In the genomic region with DNA sequence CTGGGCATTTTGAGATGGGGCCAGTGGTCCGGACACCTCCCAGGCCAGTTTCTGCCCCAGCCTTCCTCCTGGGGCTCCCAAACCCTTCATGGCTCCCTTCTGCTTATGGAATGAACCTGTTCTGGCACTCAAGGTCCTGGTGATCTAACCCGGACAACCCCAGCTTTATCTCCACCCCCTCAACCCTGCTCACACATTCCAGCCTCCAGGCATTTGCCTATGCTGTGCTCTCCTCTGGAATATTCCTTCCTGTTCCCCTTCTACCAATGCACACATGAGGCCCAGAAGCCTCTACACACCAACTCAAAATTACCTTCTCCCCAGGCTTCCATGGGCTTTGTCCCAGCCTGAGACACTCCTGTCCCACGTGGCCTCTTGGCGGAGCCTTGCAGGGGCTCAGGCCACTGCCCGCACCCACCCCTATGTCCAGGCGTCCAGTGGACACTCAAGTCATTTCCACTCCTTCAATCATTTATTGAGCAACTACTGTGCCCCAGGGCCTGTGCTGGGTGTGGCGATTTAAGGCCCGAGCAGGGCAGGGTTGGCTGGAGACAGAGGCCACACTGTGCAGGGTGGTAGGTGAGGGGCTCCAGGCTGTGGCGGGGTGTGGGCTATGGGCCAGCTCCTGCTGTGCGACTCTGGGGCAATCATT, we compare ENCODE assay signal across 24 cellular contexts. TPM values are rescaled to one million over a fixed set of nuclear protein-coding genes. Genes with fewer than 3 reads are reported as not detected.
A peak's percentile ranks its signal among the peaks of the same experiment; 100 is the strongest.
DNase-seq lines count a peak whose midpoint lies in the region; ATAC-seq and TF ChIP-seq lines count a peak whose summit lies in the region.
"Had no signal": no experiment of that assay in that cellular context is flagged by ENCODE, and none has a peak within 500 bp of the region (broad histone marks: within the 10 kb centered on the region; RNA-seq: fewer than 3 reads in every experiment).

No MANE protein-coding gene starts in this region.

- peak overlapping the region; percentile 23 for H2AK5ac ChIP-seq in trophoblast cell (ENCODE audit: low read length)

- no peak for TF ChIP-seq CTCF in HEK293 (tag by site-specific recombination; IDR thresholded peaks at IDR 0.05)
- TF ChIP-seq CTCF in endodermal cell (conservative IDR thresholded peaks at IDR 0.05), result no peak
- TF ChIP-seq CTCF in hepatocyte (IDR thresholded peaks at IDR 0.05; ENCODE audit: poor library complexity), result no peak

- no peaks in the 10 kb centered on the region for H4K20me1 ChIP-seq in hepatocyte (ENCODE audit: insufficient read depth, poor library complexity, severe bottlenecking)

- peak overlapping the region; percentile 25 for H2BK5ac ChIP-seq in trophoblast cell (ENCODE audit: low read depth, low read length, poor library complexity)

- H3K79me2 ChIP-seq in ACC112 (ENCODE audit: control insufficient read depth, insufficient read depth, low read length, unreplicated experiment), result peaks cover 28% of the 10 kb centered on the region
- H3K79me2 ChIP-seq in trophoblast cell (ENCODE audit: control insufficient read depth, insufficient read depth, low read length, poor library complexity), result peaks cover 14% of the 10 kb centered on the region
- peaks cover 7% of the 10 kb centered on the region for H3K79me2 ChIP-seq in hepatocyte

- H3K4me1 ChIP-seq in ACC112 (ENCODE audit: control insufficient read depth, insufficient read depth, low read length, unreplicated experiment) (peaks cover 20% of the 10 kb centered on the region), HEK293 (ENCODE audit: control insufficient read depth, insufficient read depth, low read length) (no peaks in the 10 kb centered on the region), endodermal cell (ENCODE audit: control insufficient read depth, insufficient read depth, low read length) (peaks cover 7% of the 10 kb centered on the region), trophoblast cell (ENCODE audit: control insufficient read depth in 1 of 2, insufficient read depth in 2 of 2, low read length in 2 of 2) (peaks cover 35 to 40% of the 10 kb centered on the region in 2 experiments), hepatocyte (ENCODE audit: insufficient read depth) (peaks cover 9% of the 10 kb centered on the region)
- H3K4me1 ChIP-seq: Caco-2 had no signal

- CTCF ChIA-PET in HEK293 (lab: Yijun Ruan, JAX), result interaction anchor here (0.5 to 0.6 kb wide), 2 partner anchors 75 to 1215 kb away, joined by 3 to 4 read pairs; no protein-coding TSS in a partner anchor

- H3K4me2 ChIP-seq in trophoblast cell (ENCODE audit: low read length) (no peak overlapping the region), hepatocyte (no peak overlapping the region)

- H3K79me1 ChIP-seq in trophoblast cell (ENCODE audit: low read length), result peaks cover 21% of the 10 kb centered on the region

- no peak for ATAC-seq in HG02852 (IDR thresholded peaks at IDR 0.05; ENCODE audit: unreplicated experiment)
- ATAC-seq: mucosa of descending colon; stimulated activated memory B cell treated with anti-CD40 and anti-IgM and Interleukin-4, amounts not matched to agents 10 μg/mL and 1 μg/mL and 100 μg/mL, for 72 hours had no signal

- peaks cover 17% of the 10 kb centered on the region for H3K36me3 Mint-ChIP-seq in endodermal cell (ENCODE audit: low read depth)
- H3K36me3 Mint-ChIP-seq: stimulated activated memory B cell treated with anti-CD40 and anti-IgM and Interleukin-4, amounts not matched to agents 10 μg/mL and 1 μg/mL and 100 μg/mL, for 72 hours had no signal

- H3K27ac ChIP-seq in ACC112 (ENCODE audit: low read depth, low read length), result peak overlapping the region; percentile 17; the same call in 1 of the 2 replicates
- H3K27ac ChIP-seq in HEK293 (ENCODE audit: extremely low read depth, low read depth, low read length), result no peak overlapping the region
- H3K27ac ChIP-seq in endodermal cell (ENCODE audit: low read depth, low read length), result no peak overlapping the region
- H3K27ac ChIP-seq in trophoblast cell (ENCODE audit: low read depth, low read length), result peak overlapping the region; percentile 18
- no peak overlapping the region for H3K27ac ChIP-seq in hepatocyte
- H3K27ac ChIP-seq: SJCRH30 had no signal

- DNase-seq in endodermal cell (no peak), trophoblast cell (peak; percentile 96 to 98), hepatocyte (ENCODE audit: low spot score) (no peak), NCI-H146 treated with DMSO at 0.1 percent for 48 hours (lab: John Stamatoyannopoulos, UW; ENCODE audit: unreplicated experiment) (no peak)
- DNase-seq in stimulated activated naive CD4-positive, alpha-beta T cell treated with Interleukin-2 at 50 U/mL for 16 hours (lab: John Stamatoyannopoulos, UW), result no peak
- DNase-seq: activated CD4-positive, alpha-beta T cell treated with anti-CD3 and anti-CD28 coated beads for 48 hours; activated CD8-positive, alpha-beta memory T cell treated with anti-CD3 and anti-CD28 coated beads, Interleukin-2, amount 50 U/mL, for 48 hours; Caco-2; H7; NCI-H146; NCI-H345; occipital lobe; SJCRH30; small intestine; T1000 had no signal

- H4K91ac ChIP-seq in trophoblast cell (ENCODE audit: low read depth, low read length), result peak overlapping the region; percentile 27

- no peaks in the 10 kb centered on the region for H3K9me3 Mint-ChIP-seq in endodermal cell
- H3K9me3 Mint-ChIP-seq: stimulated activated memory B cell treated with anti-CD40 and anti-IgM and Interleukin-4, amounts not matched to agents 10 μg/mL and 1 μg/mL and 100 μg/mL, for 72 hours had no signal

- no peak overlapping the region for H3K23ac ChIP-seq in trophoblast cell (ENCODE audit: low read length)

- peak overlapping the region; percentile 48 for H3K27ac Mint-ChIP-seq in endodermal cell
- H3K27ac Mint-ChIP-seq: stimulated activated memory B cell treated with anti-CD40 and anti-IgM and Interleukin-4, amounts not matched to agents 10 μg/mL and 1 μg/mL and 100 μg/mL, for 72 hours had no signal

- POLR2A ChIA-PET in HEK293 (lab: Yijun Ruan, JAX), result no interaction called here

- H3K18ac ChIP-seq in trophoblast cell (ENCODE audit: low read length), result peak overlapping the region; percentile 59

- 94% methylated on average over 2 to 10 of the region's 10 CpGs for WGBS in endodermal cell (ENCODE audit: insufficient coverage in 1 of 2, insufficient read length in 1 of 2), 2 experiments
- WGBS in trophoblast cell (ENCODE audit: extremely low coverage, insufficient coverage, insufficient read length), result no CpG with 5 or more reads among the region's 10 CpGs
- 94% methylated on average over 10 of the region's 10 CpGs for WGBS in hepatocyte (ENCODE audit: low lambda C conversion rate, missing lambda C conversion rate)

- peaks cover 10% of the 10 kb centered on the region for H3K4me1 Mint-ChIP-seq in endodermal cell

- H3K9ac ChIP-seq in endodermal cell (ENCODE audit: extremely low read depth, low read length, poor library complexity, severe bottlenecking), result no peak overlapping the region
- no peak overlapping the region for H3K9ac ChIP-seq in trophoblast cell (ENCODE audit: low read length)

- no peaks in the 10 kb centered on the region for H3K9me3 ChIP-seq in HEK293 (ENCODE audit: control insufficient read depth, insufficient read depth, low read depth, low read length)
- no peaks in the 10 kb centered on the region for H3K9me3 ChIP-seq in endodermal cell (ENCODE audit: control insufficient read depth, low read length)
- peaks cover 2% of the 10 kb centered on the region for H3K9me3 ChIP-seq in trophoblast cell (ENCODE audit: insufficient read depth, low read depth, low read length)
- H3K9me3 ChIP-seq in hepatocyte (ENCODE audit: low read depth), result no peaks in the 10 kb centered on the region
- H3K9me3 ChIP-seq: Caco-2, mucosa of descending colon, SJCRH30 had no signal

- H4K12ac ChIP-seq in trophoblast cell (ENCODE audit: low read depth, low read length), result no peak overlapping the region

- H2AFZ ChIP-seq in ACC112 (ENCODE audit: low read length, unreplicated experiment), result no peak overlapping the region
- no peak overlapping the region for H2AFZ ChIP-seq in trophoblast cell (ENCODE audit: insufficient read depth, low read length, poor library complexity)
- no peak overlapping the region for H2AFZ ChIP-seq in hepatocyte

- peaks cover 7% of the 10 kb centered on the region; the same call in 1 of the 2 replicates for H3K36me3 ChIP-seq in ACC112 (ENCODE audit: insufficient read depth, low read length)
- H3K36me3 ChIP-seq in HEK293 (ENCODE audit: control insufficient read depth in 2 of 2, insufficient read depth in 1 of 2, low read length in 2 of 2), result peaks cover 0 to 23% of the 10 kb centered on the region in 2 experiments; a peak in 1 of 3 replicates
- peaks cover 3% of the 10 kb centered on the region for H3K36me3 ChIP-seq in endodermal cell (ENCODE audit: control insufficient read depth, insufficient read depth, low read length)
- peaks cover 59 to 64% of the 10 kb centered on the region in 2 experiments for H3K36me3 ChIP-seq in trophoblast cell (ENCODE audit: control insufficient read depth in 1 of 2, insufficient read depth in 2 of 2, low read length in 2 of 2)
- no peaks in the 10 kb centered on the region for H3K36me3 ChIP-seq in hepatocyte (replicated peaks; ENCODE audit: insufficient read depth, low read depth)

- H4K8ac ChIP-seq in trophoblast cell (ENCODE audit: low read depth, low read length), result peak overlapping the region; percentile 59

- H3K4me3 ChIP-seq in ACC112 (ENCODE audit: low read depth, low read length) (no peak overlapping the region), HEK293 (ENCODE audit: low read depth, low read length) (no peak overlapping the region), endodermal cell (ENCODE audit: low read length) (no peak overlapping the region), trophoblast cell (ENCODE audit: low read depth, low read length) (no peak overlapping the region), hepatocyte (no peak overlapping the region)
- H3K4me3 ChIP-seq: coronary artery, mucosa of descending colon, SJCRH30 had no signal

- peak overlapping the region; percentile 40 for H2BK120ac ChIP-seq in trophoblast cell (ENCODE audit: insufficient read depth, low read length, poor library complexity)

- H3K4ac ChIP-seq in trophoblast cell (ENCODE audit: low read depth, low read length), result peak overlapping the region; percentile 25

- H3K4me3 Mint-ChIP-seq in endodermal cell, result no peak overlapping the region
- H3K4me3 Mint-ChIP-seq: stimulated activated memory B cell treated with anti-CD40 and anti-IgM and Interleukin-4, amounts not matched to agents 10 μg/mL and 1 μg/mL and 100 μg/mL, for 72 hours had no signal

- H3K14ac ChIP-seq in trophoblast cell (ENCODE audit: low read length), result peak overlapping the region; percentile 36

- H3K27me3 Mint-ChIP-seq in endodermal cell (ENCODE audit: insufficient read depth), result no peaks in the 10 kb centered on the region

- no peaks in the 10 kb centered on the region for H3K27me3 ChIP-seq in ACC112 (ENCODE audit: insufficient read depth, low read length)
- H3K27me3 ChIP-seq in endodermal cell (ENCODE audit: control insufficient read depth, insufficient read depth, low read length, poor library complexity, severe bottlenecking), result no peaks in the 10 kb centered on the region
- H3K27me3 ChIP-seq in trophoblast cell (ENCODE audit: insufficient read depth, low read length), result no peaks in the 10 kb centered on the region
- no peaks in the 10 kb centered on the region for H3K27me3 ChIP-seq in hepatocyte
- H3K27me3 ChIP-seq: SJCRH30 had no signal

- peak overlapping the region; percentile 23 for H2BK12ac ChIP-seq in trophoblast cell (ENCODE audit: low read length)

- no peaks in the 10 kb centered on the region for H3K9me2 ChIP-seq in hepatocyte (replicated peaks; ENCODE audit: insufficient read depth)

RNA-seq across cellular contexts. Expression of a gene that starts 18.8 kb away (rescaled TPM):
- total RNA-seq in endodermal cell (10 to 100 TPM; 73.1 to 83.2 TPM), hepatocyte (22.0 and 45.3 TPM in 2 replicates)
- polyA plus RNA-seq in endodermal cell (2013, experiment 1 of 2), result 58.8 TPM
- 68.1 TPM for polyA plus RNA-seq in endodermal cell (2013, experiment 2 of 2)
- polyA plus RNA-seq in trophoblast cell (2013), result 282 and 293 TPM in 2 replicates
- 24.9 and 36.3 TPM in 2 replicates for polyA plus RNA-seq in hepatocyte

RNA-seq across cellular contexts. Expression of a gene that starts 44.7 kb away (rescaled TPM):
- total RNA-seq in endodermal cell, result not detected
- not detected for polyA plus RNA-seq in endodermal cell (2013, experiment 1 of 2)
- polyA plus RNA-seq in endodermal cell (2013, experiment 2 of 2), result not detected
- polyA plus RNA-seq in trophoblast cell (2013), result not detected in 2 replicates
- total RNA-seq in hepatocyte, result not detected in 2 replicates
- not detected in 2 replicates for polyA plus RNA-seq in hepatocyte
- total RNA-seq: Caco-2, epithelial cell of proximal tubule, H7, kidney epithelial cell, mucosa of descending colon, occipital lobe, SJCRH30 had no signal
- polyA plus RNA-seq: AG04450, small intestine had no signal

RNA-seq across cellular contexts. Expression of a gene that starts 59.2 kb away (rescaled TPM):
- total RNA-seq in endodermal cell, result under 1 TPM; 0.22 to 0.26 TPM
- not detected for polyA plus RNA-seq in endodermal cell (2013, experiment 1 of 2)
- polyA plus RNA-seq in endodermal cell (2013, experiment 2 of 2), result not detected
- polyA plus RNA-seq in trophoblast cell (2013), result 0.01 TPM in 1 of 2 replicates, not detected in the other
- not detected in 2 replicates for total RNA-seq in hepatocyte
- polyA plus RNA-seq in hepatocyte, result 0.19 TPM in 1 of 2 replicates, not detected in the other
- total RNA-seq: Caco-2, epithelial cell of proximal tubule, kidney epithelial cell, mucosa of descending colon, occipital lobe, SJCRH30 had no signal
- polyA plus RNA-seq: AG04450, small intestine had no signal

Comparison
In these comparisons a context has a peak if more than half of its experiments do, and no peak if none do; other contexts are left out.
1. H3K27ac ChIP-seq: peak in ACC112 (single experiment) and trophoblast cell (single experiment); none in HEK293 (single experiment), endodermal cell (single experiment) and hepatocyte (single experiment).
2. DNase-seq: peak in trophoblast cell (2 of 2); none in endodermal cell (single experiment), hepatocyte (single experiment), NCI-H146 treated with DMSO at 0.1 percent for 48 hours (single experiment) and stimulated activated naive CD4-positive, alpha-beta T cell treated with Interleukin-2 at 50 U/mL for 16 hours (single experiment).